24 cellular contexts compared by ENCODE assay signal in genomic region chr1:85349224-85349623, GRCh38.
DNase-seq lines count a peak whose midpoint lies in the region; ATAC-seq, FAIRE-seq and TF ChIP-seq lines count a peak whose summit lies in the region.
"Had no signal": no experiment of that assay in that cellular context is flagged by ENCODE, and none has a peak within 500 bp of the region (broad histone marks: within the 10 kb centered on the region; RNA-seq: fewer than 3 reads in every experiment).

No MANE protein-coding gene starts in this region.

- peaks cover 4% of the 10 kb centered on the region for H3K4me1 Mint-ChIP-seq in MCF 10A (ENCODE audit: insufficient read depth, unreplicated experiment)
- H3K4me1 Mint-ChIP-seq: B cell had no signal

- no peak overlapping the region for H3K4me3 Mint-ChIP-seq in MCF 10A (ENCODE audit: unreplicated experiment)
- H3K4me3 Mint-ChIP-seq: B cell; CD4-positive, alpha-beta T cell; CD8-positive, alpha-beta T cell had no signal

- H3K27ac Mint-ChIP-seq in MCF 10A (ENCODE audit: low read depth, unreplicated experiment), result no peak overlapping the region
- H3K27ac Mint-ChIP-seq: B cell; CD4-positive, alpha-beta T cell; CD8-positive, alpha-beta T cell had no signal

- H3K4me3 ChIP-seq in breast epithelium, result no peak overlapping the region
- H3K4me3 ChIP-seq in PC-3 (ENCODE audit: low read length), result no peak overlapping the region
- H3K4me3 ChIP-seq in epithelial cell of esophagus (ENCODE audit: low read length), result no peak overlapping the region
- no peak overlapping the region for H3K4me3 ChIP-seq in keratinocyte (ENCODE audit: control insufficient read depth in 2 of 3, extremely low read depth in 1 of 3, insufficient read depth in 2 of 3, low read depth in 1 of 3, low read length in 3 of 3)
- H3K4me3 ChIP-seq: A549; BLaER1 treated with 17β-estradiol and CSF1 and Interleukin-3, amounts not matched to agents 10 nM and 100 nM; GM12878 had no signal

- DNase-seq in MCF 10A (ENCODE audit: unreplicated experiment) (peak; percentile 37), breast epithelium (ENCODE audit: low spot score in 2 of 2) (no peak), PC-3 (peak; percentile 83), epithelial cell of esophagus (ENCODE audit: low read depth) (peak; percentile 44), keratinocyte (ENCODE audit: low read depth, low spot score) (no peak), anterior cingulate cortex (lab: John Stamatoyannopoulos, UW) (no peak), midbrain (lab: John Stamatoyannopoulos, UW) (no peak)
- DNase-seq: AML-193; Caco-2; Calu3; CD4-positive, alpha-beta T cell; CD8-positive, alpha-beta T cell; DMS79 treated with DMSO at 0.1 percent for 48 hours; GDM1 had no signal

- H3K9me3 ChIP-seq in breast epithelium, result no peaks in the 10 kb centered on the region
- no peaks in the 10 kb centered on the region for H3K9me3 ChIP-seq in PC-3 (ENCODE audit: low read length)
- H3K9me3 ChIP-seq in keratinocyte (ENCODE audit: control insufficient read depth, low read depth, low read length), result no peaks in the 10 kb centered on the region
- H3K9me3 ChIP-seq: A549, Caco-2 had no signal

- H3K27ac ChIP-seq in breast epithelium (no peak overlapping the region), PC-3 (ENCODE audit: low read length) (peak overlapping the region; percentile 31), keratinocyte (ENCODE audit: control insufficient read depth, insufficient read depth, low read length) (no peak overlapping the region)
- H3K27ac ChIP-seq: 22Rv1; A549; BLaER1 treated with 17β-estradiol and CSF1 and Interleukin-3, amounts not matched to agents 10 nM and 100 nM; C4-2B had no signal

- H3K4me1 ChIP-seq in breast epithelium, result no peaks in the 10 kb centered on the region
- peaks cover 47% of the 10 kb centered on the region for H3K4me1 ChIP-seq in PC-3 (ENCODE audit: insufficient read depth, low read length)
- peaks cover 12% of the 10 kb centered on the region for H3K4me1 ChIP-seq in keratinocyte (ENCODE audit: control insufficient read depth, extremely low read depth, insufficient read depth, low read length)
- H3K4me1 ChIP-seq: BLaER1 treated with 17β-estradiol and CSF1 and Interleukin-3, amounts not matched to agents 10 nM and 100 nM had no signal

- H2AFZ ChIP-seq in PC-3 (ENCODE audit: low read length) (no peak overlapping the region), keratinocyte (ENCODE audit: control insufficient read depth, low read length) (no peak overlapping the region)

- no peak for TF ChIP-seq CTCF in MCF 10A (IDR thresholded peaks at IDR 0.05; ENCODE audit: unreplicated experiment)
- TF ChIP-seq CTCF in breast epithelium (IDR thresholded peaks at IDR 0.05), result no peak
- TF ChIP-seq CTCF in PC-3 (conservative IDR thresholded peaks at IDR 0.05; ENCODE audit: low read depth, low read length), result no peak
- no peak for TF ChIP-seq CTCF in epithelial cell of esophagus (IDR thresholded peaks at IDR 0.05; ENCODE audit: insufficient read depth, low read depth, low read length, missing control alignments)
- no peak for TF ChIP-seq CTCF in keratinocyte (optimal IDR thresholded peaks at IDR 0.05 in 1 of 3, IDR thresholded peaks at IDR 0.05 in 1 of 3, conservative IDR thresholded peaks at IDR 0.05 in 1 of 3; ENCODE audit: extremely low read depth in 1 of 3, insufficient read depth in 2 of 3, low read length in 3 of 3)

- ATAC-seq in PC-3 (peak; percentile 14; the same call in 1 of the 2 replicates), GM19328 (IDR thresholded peaks at IDR 0.05; ENCODE audit: unreplicated experiment) (no peak)
- ATAC-seq: A549; CD8-positive, alpha-beta T cell; GM12878 had no signal

- CTCF ChIA-PET in MCF 10A (lab: Yijun Ruan, JAX), result interaction anchor here (0.6 to 1.2 kb wide), 3 partner anchors 23 to 117 kb away, joined by 3 to 6 read pairs (median 3); no protein-coding TSS in a partner anchor
- CTCF ChIA-PET in PC-3 (lab: Charles Lee), result no interaction called here

- H3K27me3 Mint-ChIP-seq in MCF 10A (ENCODE audit: insufficient read depth, unreplicated experiment), result no peaks in the 10 kb centered on the region
- H3K27me3 Mint-ChIP-seq: B cell; CD4-positive, alpha-beta T cell had no signal

- peak; percentile 85 for FAIRE-seq in keratinocyte (lab: Jason Lieb, UNC)
- FAIRE-seq: A549, D721Med, GM12878, GM12892, GM18507 had no signal

- POLR2A ChIA-PET in MCF 10A (lab: Yijun Ruan, JAX), result no interaction called here
- POLR2A ChIA-PET in PC-3 (lab: Charles Lee; ENCODE audit: unreplicated experiment), result no interaction called here

- H3F3A ChIP-seq in PC-3 (ENCODE audit: low read length, unreplicated experiment), result no peaks in the 10 kb centered on the region

- no peaks in the 10 kb centered on the region for H4K20me1 ChIP-seq in PC-3 (ENCODE audit: low read length)
- H4K20me1 ChIP-seq in keratinocyte (ENCODE audit: control insufficient read depth, extremely low read depth, insufficient read depth, low read length), result no peaks in the 10 kb centered on the region
- H4K20me1 ChIP-seq: BLaER1 treated with 17β-estradiol and CSF1 and Interleukin-3, amounts not matched to agents 10 nM and 100 nM had no signal

- H3K9ac ChIP-seq in PC-3 (ENCODE audit: low read length) (no peak overlapping the region), keratinocyte (ENCODE audit: control insufficient read depth, extremely low read depth, insufficient read depth, low read length) (no peak overlapping the region)
- H3K9ac ChIP-seq: BLaER1 treated with 17β-estradiol and CSF1 and Interleukin-3, amounts not matched to agents 10 nM and 100 nM had no signal

- no peaks in the 10 kb centered on the region for H3K27me3 ChIP-seq in breast epithelium
- no peaks in the 10 kb centered on the region for H3K27me3 ChIP-seq in PC-3 (ENCODE audit: low read length)
- no peaks in the 10 kb centered on the region for H3K27me3 ChIP-seq in keratinocyte (ENCODE audit: control insufficient read depth, extremely low read depth, insufficient read depth, low read length)

- H3K9me3 Mint-ChIP-seq in MCF 10A (ENCODE audit: unreplicated experiment), result no peaks in the 10 kb centered on the region
- H3K9me3 Mint-ChIP-seq: CD4-positive, alpha-beta T cell; CD8-positive, alpha-beta T cell had no signal

- intact Hi-C loops in MCF 10A (cut with micrococcal nuclease), result no loop called here
- intact Hi-C loops in breast epithelium (cut with DNase I; ENCODE audit: low total_unique reads), result no loop called here
- intact Hi-C loops in PC-3 (cut with micrococcal nuclease), result no loop called here

- no peaks in the 10 kb centered on the region for H3K36me3 ChIP-seq in breast epithelium
- peaks cover 9% of the 10 kb centered on the region for H3K36me3 ChIP-seq in PC-3 (ENCODE audit: low read depth, low read length)
- no peaks in the 10 kb centered on the region for H3K36me3 ChIP-seq in keratinocyte (ENCODE audit: control insufficient read depth in 2 of 2, extremely low read depth in 1 of 2, insufficient read depth in 2 of 2, low read length in 2 of 2)
- H3K36me3 ChIP-seq: BLaER1 treated with 17β-estradiol and CSF1 and Interleukin-3, amounts not matched to agents 10 nM and 100 nM had no signal

- TF ChIP-seq POLR2A in breast epithelium (IDR thresholded peaks at IDR 0.05), result no peak

- dilution Hi-C loops in keratinocyte (cut with MboI; ENCODE audit: extremely low pct_ligation_motif_present, low sequenced_read_pairs), result no loop called here

- H3K9me1 ChIP-seq in keratinocyte (ENCODE audit: control insufficient read depth, extremely low read depth, insufficient read depth, low read length), result no peaks in the 10 kb centered on the region

- peaks cover 19% of the 10 kb centered on the region; the same call in 1 of the 2 replicates for H3K79me2 ChIP-seq in PC-3 (ENCODE audit: low read length)
- H3K79me2 ChIP-seq in keratinocyte (ENCODE audit: control insufficient read depth, insufficient read depth, low read length), result no peaks in the 10 kb centered on the region

- H3K36me3 Mint-ChIP-seq in MCF 10A (ENCODE audit: insufficient read depth, unreplicated experiment), result no peaks in the 10 kb centered on the region
- H3K36me3 Mint-ChIP-seq: CD8-positive, alpha-beta T cell had no signal

- H3K4me2 ChIP-seq in PC-3 (ENCODE audit: low read length), result peak overlapping the region; percentile 19; the same call in 1 of the 2 replicates
- no peak overlapping the region for H3K4me2 ChIP-seq in keratinocyte (ENCODE audit: control insufficient read depth, extremely low read depth, insufficient read depth, low read depth, low read length)
- H3K4me2 ChIP-seq: A549; BLaER1 treated with 17β-estradiol and CSF1 and Interleukin-3, amounts not matched to agents 10 nM and 100 nM had no signal

- H3K9me2 ChIP-seq in PC-3 (replicated peaks; ENCODE audit: low read length), result no peaks in the 10 kb centered on the region

- no TSS peak for BruUV-seq in MCF 10A (replicated peaks; lab: Mats Ljungman, UMichigan)
- BruUV-seq in PC-3 (replicated peaks; lab: Mats Ljungman, UMichigan), result no TSS peak

Comparison
In these comparisons a context has a peak if more than half of its experiments do, and no peak if none do; other contexts are left out.
1. DNase-seq: peak in MCF 10A (single experiment), PC-3 (single experiment) and epithelial cell of esophagus (single experiment); none in breast epithelium (0 of 2), keratinocyte (single experiment), anterior cingulate cortex (0 of 58) and midbrain (single experiment).